ENCODE assay signal across 8 cellular contexts in genomic region chr17:60720763-60721531, GRCh38.
DNase-seq lines count a peak whose midpoint lies in the region; ATAC-seq and TF ChIP-seq lines count a peak whose summit lies in the region.

No MANE protein-coding gene starts in this region.

- H2AFZ ChIP-seq in MM.1S (ENCODE audit: low read length): no peak overlapping the region

- TF ChIP-seq CTCF in MM.1S (IDR thresholded peaks at IDR 0.05; ENCODE audit: low read length): peak; percentile 90
- peak; percentile 92 for TF ChIP-seq CTCF in RWPE1 (conservative IDR thresholded peaks at IDR 0.05; ENCODE audit: low read depth)
- TF ChIP-seq CTCF in brain microvascular endothelial cell (IDR thresholded peaks at IDR 0.05; ENCODE audit: low read depth, low read length, missing control alignments): peak; percentile 83

- peaks cover 3 to 7% of the 10 kb centered on the region in 2 donors for H3K36me3 Mint-ChIP-seq in stimulated activated naive B cell treated with anti-CD40 and anti-IgM and Interleukin-4, amounts not matched to agents 10 μg/mL and 1 μg/mL and 100 μg/mL, for 72 hours

- H3K4me2 ChIP-seq in MM.1S (ENCODE audit: low read depth, low read length): no peak overlapping the region

- in situ Hi-C loops in brain microvascular endothelial cell (cut with HindIII; ENCODE audit: low pct_ligation_motif_present, low sequenced_read_pairs): no loop called here

- H3K27ac ChIP-seq in MM.1S (ENCODE audit: low read length) (no peak overlapping the region), RWPE1 (no peak overlapping the region), brain microvascular endothelial cell (no peak overlapping the region)

- no peaks in the 10 kb centered on the region for H3K79me2 ChIP-seq in MM.1S (ENCODE audit: low read length)

- POLR2A ChIA-PET in RWPE1 (lab: Yijun Ruan, JAX; ENCODE audit: low non-redundant PET): no interaction called here

- peaks cover 0 to 5% of the 10 kb centered on the region in 2 donors for H3K4me1 Mint-ChIP-seq in stimulated activated naive B cell treated with anti-CD40 and anti-IgM and Interleukin-4, amounts not matched to agents 10 μg/mL and 1 μg/mL and 100 μg/mL, for 72 hours

- H3K4me3 ChIP-seq in MM.1S (ENCODE audit: low read length) (no peak overlapping the region), brain microvascular endothelial cell (ENCODE audit: low read depth, low read length) (no peak overlapping the region)

- no peaks in the 10 kb centered on the region for H3K27me3 Mint-ChIP-seq in stimulated activated naive B cell treated with anti-CD40 and anti-IgM and Interleukin-4, amounts not matched to agents 10 μg/mL and 1 μg/mL and 100 μg/mL, for 72 hours

- H3K9ac ChIP-seq in MM.1S (ENCODE audit: low read length): no peak overlapping the region

- no peak overlapping the region for H3K27ac Mint-ChIP-seq in stimulated activated naive B cell treated with anti-CD40 and anti-IgM and Interleukin-4, amounts not matched to agents 10 μg/mL and 1 μg/mL and 100 μg/mL, for 72 hours

- DNase-seq in activated T-cell treated with anti-CD3 and anti-CD28 coated beads for 4 hours: peak; percentile 24
- no peak for DNase-seq in activated T-cell treated with anti-CD3 and anti-CD28 coated beads, Interleukin-2, amount 50 U/mL, for 1 hour
- DNase-seq in MM.1S: peak; percentile 66
- peak; percentile 46 for DNase-seq in RWPE1 (ENCODE audit: low spot score)
- peak; percentile 68 for DNase-seq in brain microvascular endothelial cell
- peak; percentile 71 for DNase-seq in iris pigment epithelial cell (ENCODE audit: low read depth)
- DNase-seq in stimulated activated CD4-positive, alpha-beta T cell treated with anti-CD3 and anti-CD28 coated beads, Interleukin-1b, Interleukin-23, amount 100 ng/mL, for 48 hours: peak; percentile 19
- DNase-seq in stimulated activated naive B cell treated with anti-CD40 and anti-IgM and Interleukin-4, amounts not matched to agents 10 μg/mL and 1 μg/mL and 100 μg/mL, for 72 hours: no peak

- H3K9me2 ChIP-seq in MM.1S (replicated peaks; ENCODE audit: insufficient read depth, low read length): no peaks in the 10 kb centered on the region

- no peak overlapping the region for H3K4me3 Mint-ChIP-seq in stimulated activated naive B cell treated with anti-CD40 and anti-IgM and Interleukin-4, amounts not matched to agents 10 μg/mL and 1 μg/mL and 100 μg/mL, for 72 hours

- no peaks in the 10 kb centered on the region for H3F3A ChIP-seq in MM.1S (ENCODE audit: insufficient read depth, low read length)

- peaks cover 0 to 1% of the 10 kb centered on the region in 2 donors for H3K9me3 Mint-ChIP-seq in stimulated activated naive B cell treated with anti-CD40 and anti-IgM and Interleukin-4, amounts not matched to agents 10 μg/mL and 1 μg/mL and 100 μg/mL, for 72 hours

- no peaks in the 10 kb centered on the region for H3K4me1 ChIP-seq in MM.1S (ENCODE audit: low read length)

- CTCF ChIA-PET in RWPE1 (lab: Yijun Ruan, JAX): interaction anchor here (0.5 to 1.3 kb wide), 17 partner anchors 10 to 839 kb away, joined by 3 to 15 read pairs (median 4); no protein-coding TSS in a partner anchor

- H3K36me3 ChIP-seq in MM.1S (replicated peaks; ENCODE audit: insufficient read depth, low read length): no peaks in the 10 kb centered on the region
- H3K36me3 ChIP-seq in brain microvascular endothelial cell (replicated peaks): no peaks in the 10 kb centered on the region

- H4K20me1 ChIP-seq in MM.1S (ENCODE audit: insufficient read depth, low read length): no peaks in the 10 kb centered on the region

- no peaks in the 10 kb centered on the region for H3K9me3 ChIP-seq in MM.1S (replicated peaks; ENCODE audit: insufficient read depth, low read length)

- H3K27me3 ChIP-seq in MM.1S (replicated peaks; ENCODE audit: insufficient read depth, low read length): no peaks in the 10 kb centered on the region
- no peaks in the 10 kb centered on the region for H3K27me3 ChIP-seq in brain microvascular endothelial cell (replicated peaks)

- no peak for ATAC-seq in stimulated activated naive B cell treated with anti-CD40 and anti-IgM and Interleukin-4, amounts not matched to agents 10 μg/mL and 1 μg/mL and 100 μg/mL, for 72 hours (replicated peaks)

Comparison
In these comparisons a context has a peak if more than half of its experiments do, and no peak if none do; other contexts are left out.
1. DNase-seq: peak in activated T-cell treated with anti-CD3 and anti-CD28 coated beads for 4 hours (single experiment), MM.1S (single experiment), RWPE1 (single experiment), brain microvascular endothelial cell (single experiment), iris pigment epithelial cell (single experiment) and stimulated activated CD4-positive, alpha-beta T cell treated with anti-CD3 and anti-CD28 coated beads, Interleukin-1b, Interleukin-23, amount 100 ng/mL, for 48 hours (single experiment); none in activated T-cell treated with anti-CD3 and anti-CD28 coated beads, Interleukin-2, amount 50 U/mL, for 1 hour (single experiment) and stimulated activated naive B cell treated with anti-CD40 and anti-IgM and Interleukin-4, amounts not matched to agents 10 μg/mL and 1 μg/mL and 100 μg/mL, for 72 hours (single experiment).
2. Peak in every context shown above with its lines, with median percentiles within 50 percentile points of each other: CTCF ChIP-seq.